Comparison of ENCODE assay signal across 25 cellular contexts in genomic region chr5:81866994-81867393, GRCh38.
"Had no signal": no experiment of that assay in that cellular context is flagged by ENCODE, and none has a peak within 500 bp of the region (broad histone marks: within the 10 kb centered on the region; RNA-seq: fewer than 3 reads in every experiment).

No MANE protein-coding gene starts in this region.

- H3K27me3 Mint-ChIP-seq: dendritic cell treated with granulocyte-macrophage colony-stimulating factor and Interleukin-4, amounts not matched to agents 40 ng/mL and 50 ng/mL, for 4 days; naive thymus-derived CD8-positive, alpha-beta T cell had no signal

- H3K9me3 Mint-ChIP-seq: dendritic cell treated with granulocyte-macrophage colony-stimulating factor and Interleukin-4, amounts not matched to agents 40 ng/mL and 50 ng/mL, for 4 days; naive B cell; naive thymus-derived CD8-positive, alpha-beta T cell had no signal

- H3K36me3 Mint-ChIP-seq: naive B cell; naive thymus-derived CD8-positive, alpha-beta T cell had no signal

- H3K27me3 ChIP-seq: colonic mucosa, dorsolateral prefrontal cortex, esophagus squamous epithelium, gastrocnemius medialis, heart right ventricle, left lung had no signal

- H3K4me3 Mint-ChIP-seq: dendritic cell treated with granulocyte-macrophage colony-stimulating factor and Interleukin-4, amounts not matched to agents 40 ng/mL and 50 ng/mL, for 4 days; naive B cell; naive thymus-derived CD8-positive, alpha-beta T cell had no signal

- H3K4me1 Mint-ChIP-seq: naive B cell had no signal

- H3K4me3 ChIP-seq: colonic mucosa, dorsolateral prefrontal cortex, esophagus squamous epithelium, gastrocnemius medialis, heart right ventricle, left lung, lower lobe of right lung, mucosa of descending colon had no signal

- ATAC-seq: esophagus mucosa; gastrocnemius medialis; heart right ventricle; left cardiac atrium; left lung; left ventricle myocardium superior; lower lobe of right lung; mucosa of descending colon; naive thymus-derived CD8-positive, alpha-beta T cell had no signal

- H3K27ac Mint-ChIP-seq: dendritic cell treated with granulocyte-macrophage colony-stimulating factor and Interleukin-4, amounts not matched to agents 40 ng/mL and 50 ng/mL, for 4 days; naive thymus-derived CD8-positive, alpha-beta T cell had no signal

- H3K4me1 ChIP-seq: colonic mucosa, gastrocnemius medialis, left lung, lower lobe of right lung had no signal

- DNase-seq: colonic mucosa; cortex of kidney; dorsolateral prefrontal cortex; effector CD4-positive, alpha-beta T cell; effector memory CD4-positive, alpha-beta T cell; erythroblast; esophagus squamous epithelium; foreskin fibroblast; foreskin melanocyte; gastrocnemius medialis; glutamatergic neuron; head of caudate nucleus; heart right ventricle; hippocampal formation; left cardiac atrium; left lung; left ventricle myocardium superior; lower lobe of right lung; mesenchymal stem cell; mucosa of descending colon; naive B cell; naive thymus-derived CD8-positive, alpha-beta T cell had no signal

- H3K27ac ChIP-seq: colonic mucosa, dorsolateral prefrontal cortex, epithelial cell of prostate, esophagus squamous epithelium, gastrocnemius medialis, heart right ventricle, left lung, lower lobe of right lung had no signal

- H3K36me3 ChIP-seq: colonic mucosa, esophagus squamous epithelium, gastrocnemius medialis, heart right ventricle, left lung, lower lobe of right lung had no signal

- H3K9me3 ChIP-seq: colonic mucosa, esophagus squamous epithelium, gastrocnemius medialis, heart right ventricle, left lung, lower lobe of right lung, mucosa of descending colon had no signal
